ENCODE assay signal across 8 cellular contexts in the genomic region with DNA sequence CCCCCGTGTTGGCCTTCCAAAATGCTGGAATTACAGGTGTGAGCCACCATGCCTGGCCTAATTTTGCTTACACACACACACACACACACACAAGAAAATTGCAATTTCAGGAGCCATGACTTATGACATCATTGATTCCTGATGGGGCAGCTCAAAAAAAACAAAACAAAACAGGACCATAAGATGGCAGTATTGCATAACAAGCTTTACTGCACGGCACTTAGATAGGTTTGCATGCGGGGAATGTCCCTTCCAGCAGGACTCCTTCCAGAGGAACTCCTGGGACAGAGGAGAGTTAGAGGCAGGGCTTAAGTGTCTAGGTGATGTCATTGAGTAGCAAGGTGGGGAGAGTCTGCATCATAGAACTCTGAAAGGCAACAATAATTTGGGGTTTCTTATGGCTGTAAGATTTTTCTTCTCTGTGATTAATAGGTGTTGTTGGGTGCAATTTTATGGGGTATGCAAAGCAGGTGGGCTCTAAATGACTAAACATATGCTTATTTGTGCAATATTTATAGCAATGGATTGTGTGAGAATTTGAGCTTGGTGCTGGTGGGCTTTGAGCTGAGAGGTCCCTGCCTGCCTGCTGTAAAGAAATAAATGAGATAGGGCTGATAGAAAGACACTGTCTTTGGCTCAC. TPM values are rescaled to one million over a fixed set of nuclear protein-coding genes. Genes with fewer than 3 reads are reported as not detected.
DNase-seq lines count a peak whose midpoint lies in the region; ATAC-seq, FAIRE-seq and TF ChIP-seq lines count a peak whose summit lies in the region.

No MANE protein-coding gene starts in this region.

- no peaks in the 10 kb centered on the region for H3K4me1 ChIP-seq in pancreas

- ATAC-seq in pancreas (peak in 3 of 4 donors; percentile 68 to 78 (median 70)), HG03175 (IDR thresholded peaks at IDR 0.05; ENCODE audit: unreplicated experiment) (no peak)

- peak; percentile 92 for FAIRE-seq in G401.6 (lab: Jason Lieb, UNC)
- no peak for FAIRE-seq in pancreas (lab: Jason Lieb, UNC)

- DNase-seq in HT-29 (ENCODE audit: low spot score) (peak; percentile 63), NCI-H82 treated with DMSO at 0.1 percent for 48 hours (lab: John Stamatoyannopoulos, UW; ENCODE audit: unreplicated experiment) (peak; percentile 1), cerebellar cortex (ENCODE audit: low spot score) (peak; percentile 58), pancreas (no peak), GM19238 (ENCODE audit: insufficient read length, low spot score) (no peak), CD14-positive monocyte (ENCODE audit: low spot score) (no peak)

- no peaks in the 10 kb centered on the region for H3K36me3 ChIP-seq in pancreas

- intact Hi-C loops in pancreas (cut with DNase I) (loop anchor here in 2 of 3 donors (5.0 kb wide), 1 partner anchor 79 kb away; no protein-coding TSS in a partner anchor), CD14-positive monocyte (cut with micrococcal nuclease) (loop anchor here in 1 of 2 donors (10.0 kb wide), 1 partner anchor 142 kb away; no protein-coding TSS in a partner anchor)

- H3K27ac Mint-ChIP-seq in CD14-positive monocyte: peak overlapping the region in 1 of 7 donors; percentile 2

- no peak overlapping the region for H3K4me3 Mint-ChIP-seq in CD14-positive monocyte

- no peak overlapping the region for H3K27ac ChIP-seq in pancreas

- TF ChIP-seq CTCF in pancreas (IDR thresholded peaks at IDR 0.05) (no peak), CD14-positive monocyte (IDR thresholded peaks at IDR 0.05) (no peak)

- peaks cover 0 to 8% (median 4%) of the 10 kb centered on the region in 3 donors for H3K27me3 Mint-ChIP-seq in CD14-positive monocyte (ENCODE audit: low read depth in 3 of 3)

- H3K27me3 ChIP-seq in pancreas: no peaks in the 10 kb centered on the region

- no peaks in the 10 kb centered on the region for H3K9me3 ChIP-seq in pancreas

- no peaks in the 10 kb centered on the region for H3K36me3 Mint-ChIP-seq in CD14-positive monocyte

- peaks cover 0 to 6% (median 2%) of the 10 kb centered on the region in 7 donors for H3K9me3 Mint-ChIP-seq in CD14-positive monocyte

- peaks cover 2% of the 10 kb centered on the region for H3K4me1 Mint-ChIP-seq in CD14-positive monocyte

- H3K4me3 ChIP-seq in pancreas: no peak overlapping the region

- WGBS in pancreas, 2 donors: 28 to 33% methylated on average over 3 of the region's 3 CpGs

RNA-seq across cellular contexts. Expression of a gene that starts 9.0 kb away (rescaled TPM):
- total RNA-seq in HT-29 (2014; rRNA removed; shearing (Covaris generic)): not detected in 2 replicates
- total RNA-seq in pancreas: not detected
- polyA plus RNA-seq in pancreas (not detected), CD14-positive monocyte (not detected)

RNA-seq across cellular contexts. Expression of a gene that starts 16.2 kb away (rescaled TPM):
- 11.8 and 18.8 TPM in 2 replicates for total RNA-seq in HT-29 (2014; rRNA removed; shearing (Covaris generic))
- 1 to 10 TPM; 1.8 to 5.0 (median 3.4) TPM for total RNA-seq in pancreas
- 10 to 100 TPM in 1 of 2 donors, 1 to 10 TPM in 1; 2.8 to 14.0 TPM for polyA plus RNA-seq in pancreas
- 1 to 10 TPM; 5.7 to 8.7 TPM for polyA plus RNA-seq in CD14-positive monocyte

Comparison
In these comparisons a context has a peak if more than half of its experiments do, and no peak if none do; other contexts are left out.
1. DNase-seq: peak in HT-29 (single experiment), NCI-H82 treated with DMSO at 0.1 percent for 48 hours (single experiment) and cerebellar cortex (single experiment); none in pancreas (0 of 6), GM19238 (single experiment) and CD14-positive monocyte (single experiment).